7 cellular contexts compared by ENCODE assay signal in genomic region chr2:43131051-43131889, GRCh38.
DNase-seq lines count a peak whose midpoint lies in the region; ATAC-seq, FAIRE-seq and TF ChIP-seq lines count a peak whose summit lies in the region.

No MANE protein-coding gene starts in this region.

- peak; percentile 39 for ATAC-seq in HG03342 (IDR thresholded peaks at IDR 0.05; ENCODE audit: unreplicated experiment)

- peaks cover 10% of the 10 kb centered on the region for H3K4me1 ChIP-seq in prostate gland (replicated peaks)

- intact Hi-C loops in prostate gland (cut with DNase I) = no loop called here

- DNase-seq in GM18507 (ENCODE audit: extremely low spot score, insufficient read length, low read depth) = no peak
- peak; percentile 97 for DNase-seq in SIG-M5 treated with dmso at 0.1 percent for 504 hours (lab: John Stamatoyannopoulos, UW; ENCODE audit: unreplicated experiment)
- peak; percentile 73 for DNase-seq in activated gamma-delta T cell treated with anti-CD3 and anti-CD28 coated beads, Interleukin-2, amount 50 U/mL, for 16 hours (ENCODE audit: low read depth)
- peak; percentile 86 for DNase-seq in germinal center (ENCODE audit: low spot score)
- peak; percentile 76 for DNase-seq in prostate gland (ENCODE audit: low spot score)
- peak; percentile 86 for DNase-seq in ureter (ENCODE audit: low spot score)

- H3K27ac ChIP-seq in prostate gland = peak overlapping the region; percentile 69 to 70

- peak in 3 of 4 experiments; percentile 33 to 53 (median 48) for TF ChIP-seq CTCF in prostate gland (IDR thresholded peaks at IDR 0.05)

- no peak overlapping the region for H3K4me3 ChIP-seq in prostate gland

- no peak for TF ChIP-seq POLR2A in prostate gland (IDR thresholded peaks at IDR 0.05)

- H3K27me3 ChIP-seq in prostate gland (replicated peaks; ENCODE audit: insufficient read depth) = no peaks in the 10 kb centered on the region

- WGBS in prostate gland = 33% methylated on average over 18 of the region's 18 CpGs

- no peaks in the 10 kb centered on the region for H3K36me3 ChIP-seq in prostate gland

- no peaks in the 10 kb centered on the region for H3K9me3 ChIP-seq in prostate gland

- peak; percentile 77 for FAIRE-seq in GM18507 (lab: Jason Lieb, UNC)
